In genomic region chr3:167710552-167710951, GRCh38 we compare ENCODE assay signal across 14 cellular contexts. TPM values are rescaled to one million over a fixed set of nuclear protein-coding genes. Genes with fewer than 3 reads are reported as not detected.
"Had no signal": no experiment of that assay in that cellular context is flagged by ENCODE, and none has a peak within 500 bp of the region (broad histone marks: within the 10 kb centered on the region; RNA-seq: fewer than 3 reads in every experiment).

No MANE protein-coding gene starts in this region.

- H3K4me3 Mint-ChIP-seq: activated CD4-positive, alpha-beta T cell treated with anti-CD3 and anti-CD28 coated beads for 36 hours; dendritic cell treated with granulocyte-macrophage colony-stimulating factor and Interleukin-4, amounts not matched to agents 40 ng/mL and 50 ng/mL, for 4 days; natural killer cell; stimulated activated memory B cell treated with anti-CD40 and anti-IgM and Interleukin-4, amounts not matched to agents 10 μg/mL and 1 μg/mL and 100 μg/mL, for 72 hours had no signal

- H3K9me3 ChIP-seq: sigmoid colon, tibial artery, uterus had no signal

- H3K36me3 Mint-ChIP-seq: natural killer cell had no signal

- H3K27ac ChIP-seq: sigmoid colon, tibial artery, uterus had no signal

- H3K27ac Mint-ChIP-seq: activated CD4-positive, alpha-beta T cell treated with anti-CD3 and anti-CD28 coated beads for 36 hours; stimulated activated memory B cell treated with anti-CD40 and anti-IgM and Interleukin-4, amounts not matched to agents 10 μg/mL and 1 μg/mL and 100 μg/mL, for 72 hours had no signal

- H3K36me3 ChIP-seq: uterus had no signal

- H3K4me1 ChIP-seq: sigmoid colon, uterus had no signal

- H3K27me3 Mint-ChIP-seq: activated CD4-positive, alpha-beta T cell treated with anti-CD3 and anti-CD28 coated beads for 36 hours; dendritic cell treated with granulocyte-macrophage colony-stimulating factor and Interleukin-4, amounts not matched to agents 40 ng/mL and 50 ng/mL, for 4 days; stimulated activated memory B cell treated with anti-CD40 and anti-IgM and Interleukin-4, amounts not matched to agents 10 μg/mL and 1 μg/mL and 100 μg/mL, for 72 hours had no signal

- H3K4me3 ChIP-seq: sigmoid colon, tibial artery, uterus had no signal

- H3K27me3 ChIP-seq: sigmoid colon, tibial artery, uterus had no signal

- ATAC-seq: activated CD4-positive, alpha-beta T cell treated with anti-CD3 and anti-CD28 coated beads for 36 hours; natural killer cell; stimulated activated memory B cell treated with anti-CD40 and anti-IgM and Interleukin-4, amounts not matched to agents 10 μg/mL and 1 μg/mL and 100 μg/mL, for 72 hours had no signal

- DNase-seq: activated CD4-positive, alpha-beta T cell treated with anti-CD3 and anti-CD28 coated beads for 36 hours; activated CD4-positive, alpha-beta T cell treated with anti-CD3 and anti-CD28 coated beads, Interleukin-2, amount 50 U/mL, for 48 hours; activated effector memory CD4-positive, alpha-beta T cell treated with Interleukin-2 at 50 U/mL for 16 hours; activated naive CD4-positive, alpha-beta T cell treated with anti-CD3 and anti-CD28 coated beads, Interleukin-2, amount 50 U/mL, for 16 hours; effector CD8-positive, alpha-beta T cell; mesenchymal stem cell; natural killer cell; sigmoid colon; stimulated activated CD4-positive, alpha-beta T cell treated with anti-CD3 and anti-CD28 coated beads, Interleukin-4, amount 100 ng/mL, for 24 hours; tibial artery; uterus had no signal

- H3K9me3 Mint-ChIP-seq: dendritic cell treated with granulocyte-macrophage colony-stimulating factor and Interleukin-4, amounts not matched to agents 40 ng/mL and 50 ng/mL, for 4 days; natural killer cell; stimulated activated memory B cell treated with anti-CD40 and anti-IgM and Interleukin-4, amounts not matched to agents 10 μg/mL and 1 μg/mL and 100 μg/mL, for 72 hours had no signal

RNA-seq across cellular contexts. Expression of gene WDR49, which starts 56.8 kb away (rescaled TPM):
- total RNA-seq: activated CD4-positive, alpha-beta T cell treated with anti-CD3 and anti-CD28 coated beads for 36 hours; chondrocyte had no signal
